Comparison of ENCODE assay signal across 10 cellular contexts in the genomic region with DNA sequence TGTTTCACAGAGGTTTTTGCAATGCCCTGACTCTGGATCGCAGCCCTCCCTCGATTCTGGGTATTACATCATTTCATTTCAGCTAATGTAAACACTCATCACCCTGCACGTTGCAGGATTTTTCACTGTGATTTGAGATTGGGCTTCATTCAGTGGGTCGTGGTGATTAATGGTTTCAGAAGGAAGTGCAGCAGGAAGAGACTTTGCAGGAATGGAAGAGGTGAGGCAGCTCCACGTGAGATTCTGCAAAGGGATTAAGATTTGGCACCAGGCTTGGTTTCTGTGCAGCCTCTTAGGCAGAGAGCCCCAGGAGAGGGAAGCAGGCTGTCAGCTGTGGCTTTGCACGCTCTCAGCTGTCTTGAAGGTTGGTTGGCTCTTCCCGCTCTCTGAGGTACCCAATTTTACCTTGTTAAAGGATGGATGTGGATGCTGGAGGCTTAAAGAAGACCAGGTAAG.
DNase-seq lines count a peak whose midpoint lies in the region; ATAC-seq, FAIRE-seq and TF ChIP-seq lines count a peak whose summit lies in the region.
"Had no signal": no experiment of that assay in that cellular context is flagged by ENCODE, and none has a peak within 500 bp of the region (broad histone marks: within the 10 kb centered on the region; RNA-seq: fewer than 3 reads in every experiment).

No MANE protein-coding gene starts in this region.

- H3K4me3 ChIP-seq in ascending aorta (peak overlapping the region; percentile 34 to 57), left ventricle myocardium inferior (peak overlapping the region; percentile 47), tibial artery (peak overlapping the region; percentile 50 to 52)

- H3K36me3 ChIP-seq in ascending aorta (no peaks in the 10 kb centered on the region), left ventricle myocardium inferior (no peaks in the 10 kb centered on the region), tibial artery (no peaks in the 10 kb centered on the region)

- no peak for FAIRE-seq in GM12892 (lab: Jason Lieb, UNC)
- FAIRE-seq: colon had no signal

- TF ChIP-seq CTCF in ascending aorta (IDR thresholded peaks at IDR 0.05) (no peak), left ventricle myocardium inferior (IDR thresholded peaks at IDR 0.05; ENCODE audit: borderline replicate concordance) (no peak), tibial artery (IDR thresholded peaks at IDR 0.05) (no peak)

- H3K27ac ChIP-seq in ascending aorta (peak overlapping the region; percentile 84 to 92), left ventricle myocardium inferior (replicated peaks) (peak overlapping the region; percentile 64), tibial artery (peak overlapping the region; percentile 74 to 79)

- TF ChIP-seq POLR2A in GM12892 (IDR thresholded peaks at IDR 0.05; ENCODE audit: low read depth, low read length) = no peak

- intact Hi-C loops in ascending aorta (cut with DNase I) = loop anchor here (2.0 kb wide), 1 partner anchor 136 kb away; no protein-coding TSS in a partner anchor
- intact Hi-C loops in left ventricle myocardium inferior (cut with micrococcal nuclease) = no loop called here
- intact Hi-C loops in tibial artery (cut with DNase I; ENCODE audit: low total_unique reads) = loop anchor here (10.0 kb wide), 1 partner anchor 126 kb away; no protein-coding TSS in a partner anchor

- DNase-seq in NCI-H510A treated with DMSO at 0.1 percent for 48 hours (lab: John Stamatoyannopoulos, UW) (peak; percentile 13), NCI-H510A (lab: John Stamatoyannopoulos, UW) (no peak), ascending aorta (ENCODE audit: low spot score in 2 of 2) (no peak), left ventricle myocardium inferior (no peak), tibial artery (peak in 1 of 2 donors; percentile 22), GM12892 (ENCODE audit: insufficient read length) (no peak), hypothalamus (lab: John Stamatoyannopoulos, UW) (no peak)
- DNase-seq: NCI-H526 had no signal

- H3K27me3 ChIP-seq in ascending aorta (no peaks in the 10 kb centered on the region), left ventricle myocardium inferior (ENCODE audit: low read depth) (no peaks in the 10 kb centered on the region), tibial artery (no peaks in the 10 kb centered on the region)

- H3K9me3 ChIP-seq in ascending aorta = no peaks in the 10 kb centered on the region
- no peaks in the 10 kb centered on the region for H3K9me3 ChIP-seq in left ventricle myocardium inferior (replicated peaks)
- no peaks in the 10 kb centered on the region for H3K9me3 ChIP-seq in tibial artery

- H3K4me1 ChIP-seq in ascending aorta (peaks cover 0 to 30% of the 10 kb centered on the region in 2 donors), left ventricle myocardium inferior (peaks cover 27% of the 10 kb centered on the region), tibial artery (peaks cover 0 to 60% (median 19%) of the 10 kb centered on the region in 4 donors)

- no peak for ATAC-seq in GM19452 (IDR thresholded peaks at IDR 0.05; ENCODE audit: unreplicated experiment)
